In the genomic region with DNA sequence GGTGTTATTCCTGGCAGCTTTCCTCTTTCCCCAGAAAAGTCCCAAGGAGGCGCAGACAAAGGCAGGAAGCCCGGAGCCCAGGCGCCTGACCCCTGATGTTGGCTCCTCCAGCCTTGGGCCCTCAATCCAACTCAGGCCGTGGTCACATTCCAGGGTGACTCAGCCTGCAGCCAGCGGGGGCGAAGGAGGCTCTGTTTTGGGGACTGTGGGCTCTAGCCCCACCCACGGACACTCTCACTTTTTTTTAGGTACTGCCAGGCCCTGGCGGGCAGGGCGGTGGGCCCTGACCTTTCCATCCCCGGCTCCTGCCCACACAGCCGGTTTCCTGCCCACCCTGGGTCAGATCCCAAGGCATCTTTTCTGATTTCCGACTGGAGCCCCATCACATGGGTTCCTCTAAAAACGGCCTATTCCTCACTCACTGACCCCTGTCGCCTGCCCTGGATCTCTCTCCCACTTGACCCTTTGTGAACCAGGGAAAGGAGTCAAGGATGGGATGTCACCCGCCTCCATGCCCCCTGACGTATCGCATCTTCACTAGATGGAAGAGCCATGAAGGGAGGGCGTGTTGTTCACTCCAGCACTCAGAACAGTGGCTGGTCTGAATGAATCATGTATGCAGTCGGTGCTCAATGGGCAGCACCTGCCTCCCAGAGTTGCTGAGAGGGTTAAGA, we compare ENCODE assay signal across 11 cellular contexts. TPM values are rescaled to one million over a fixed set of nuclear protein-coding genes. Genes with fewer than 3 reads are reported as not detected.
DNase-seq lines count a peak whose midpoint lies in the region; ATAC-seq and TF ChIP-seq lines count a peak whose summit lies in the region.
"Had no signal": no experiment of that assay in that cellular context is flagged by ENCODE, and none has a peak within 500 bp of the region (broad histone marks: within the 10 kb centered on the region; RNA-seq: fewer than 3 reads in every experiment).

No MANE protein-coding gene starts in this region.

- peak overlapping the region; percentile 45 for H3K4me2 ChIP-seq in fibroblast of lung (ENCODE audit: extremely low read depth, insufficient read depth, low read length)

- CTCF ChIA-PET in A673 (lab: Charles Lee) = no interaction called here

- no peak for TF ChIP-seq CTCF in fibroblast of lung (conservative IDR thresholded peaks at IDR 0.05 in 1 of 2, IDR thresholded peaks at IDR 0.05 in 1 of 2; ENCODE audit: low read depth in 1 of 2, low read length in 2 of 2)
- TF ChIP-seq CTCF in A673 (conservative IDR thresholded peaks at IDR 0.05; ENCODE audit: low read depth, low read length) = no peak

- no peaks in the 10 kb centered on the region for H3K4me1 Mint-ChIP-seq in stimulated activated naive CD8-positive, alpha-beta T cell treated with anti-CD3 and anti-CD28 coated beads, Interleukin-15, amount 100 ng/mL, for 72 hours

- H3K27ac ChIP-seq in fibroblast of lung (ENCODE audit: insufficient read depth, low read length) (no peak overlapping the region), muscle layer of duodenum (ENCODE audit: low read length) (peak overlapping the region; percentile 48), A673 (ENCODE audit: low read depth, low read length, poor library complexity, severe bottlenecking) (no peak overlapping the region)

- H3K9me3 ChIP-seq in fibroblast of lung (ENCODE audit: control insufficient read depth, insufficient read depth, low read depth, low read length) = no peaks in the 10 kb centered on the region
- no peaks in the 10 kb centered on the region for H3K9me3 ChIP-seq in muscle layer of duodenum (ENCODE audit: control insufficient read depth in 1 of 2, low read length in 2 of 2)
- no peaks in the 10 kb centered on the region for H3K9me3 ChIP-seq in A673 (ENCODE audit: low read depth, low read length, poor library complexity, severe bottlenecking)

- intact Hi-C loops in A673 (cut with micrococcal nuclease; ENCODE audit: unreplicated experiment) = no loop called here

- ATAC-seq in stimulated activated naive CD8-positive, alpha-beta T cell treated with anti-CD3 and anti-CD28 coated beads, Interleukin-15, Interleukin-2, amounts not matched to agents 100 U/mL and 50 U/mL, for 24 hours = no peak
- no peak for ATAC-seq in stimulated activated naive CD8-positive, alpha-beta T cell treated with anti-CD3 and anti-CD28 coated beads, Interleukin-15, amount 100 ng/mL, for 72 hours
- ATAC-seq in HG03025 (IDR thresholded peaks at IDR 0.05; ENCODE audit: low FRiP score, unreplicated experiment) = no peak
- ATAC-seq: naive thymus-derived CD8-positive, alpha-beta T cell had no signal

- no peaks in the 10 kb centered on the region for H3K36me3 ChIP-seq in fibroblast of lung (ENCODE audit: control insufficient read depth, insufficient read depth, low read length)
- peaks cover 0 to 3% of the 10 kb centered on the region in 2 donors for H3K36me3 ChIP-seq in muscle layer of duodenum (ENCODE audit: control insufficient read depth in 1 of 2, insufficient read depth in 2 of 2, low read length in 2 of 2)
- H3K36me3 ChIP-seq in A673 (ENCODE audit: insufficient read depth, low read length, poor library complexity, severe bottlenecking) = no peaks in the 10 kb centered on the region

- no peak overlapping the region for H3K4me3 Mint-ChIP-seq in stimulated activated naive CD8-positive, alpha-beta T cell treated with anti-CD3 and anti-CD28 coated beads, Interleukin-15, amount 100 ng/mL, for 72 hours
- H3K4me3 Mint-ChIP-seq: naive thymus-derived CD8-positive, alpha-beta T cell had no signal

- H2AFZ ChIP-seq in fibroblast of lung (ENCODE audit: low read length) = no peak overlapping the region

- peak overlapping the region in 1 of 2 donors; percentile 56 for H3K27ac Mint-ChIP-seq in stimulated activated naive CD8-positive, alpha-beta T cell treated with anti-CD3 and anti-CD28 coated beads, Interleukin-15, amount 100 ng/mL, for 72 hours

- H4K20me1 ChIP-seq in fibroblast of lung (ENCODE audit: control insufficient read depth, extremely low read depth, insufficient read depth, low read length) = no peaks in the 10 kb centered on the region

- H3K9me3 Mint-ChIP-seq in stimulated activated naive CD8-positive, alpha-beta T cell treated with anti-CD3 and anti-CD28 coated beads, Interleukin-15, amount 100 ng/mL, for 72 hours = no peaks in the 10 kb centered on the region

- H3K4me3 ChIP-seq in fibroblast of lung (replicated peaks in 1 of 4; ENCODE audit: control extremely low read depth in 1 of 4, insufficient read depth in 1 of 4, low read depth in 3 of 4, low read length in 4 of 4) = no peak overlapping the region
- H3K4me3 ChIP-seq in muscle layer of duodenum (ENCODE audit: low read depth in 1 of 2, low read length in 2 of 2) = peak overlapping the region in 1 of 2 donors; percentile 26
- no peak overlapping the region for H3K4me3 ChIP-seq in A673 (ENCODE audit: low read depth, low read length, poor library complexity, severe bottlenecking)

- BruUV-seq in A673 (replicated peaks; lab: Mats Ljungman, UMichigan) = no TSS peak

- H3K4me1 ChIP-seq in fibroblast of lung (ENCODE audit: control insufficient read depth, extremely low read depth, insufficient read depth, low read length) (peaks cover 9% of the 10 kb centered on the region), muscle layer of duodenum (ENCODE audit: control insufficient read depth in 1 of 2, insufficient read depth in 2 of 2, low read length in 2 of 2) (peaks cover 0 to 11% of the 10 kb centered on the region in 2 donors), A673 (ENCODE audit: insufficient read depth, low read length, poor library complexity, severe bottlenecking) (no peaks in the 10 kb centered on the region)

- no peaks in the 10 kb centered on the region for H3K79me2 ChIP-seq in fibroblast of lung (ENCODE audit: control insufficient read depth, insufficient read depth, low read length)

- POLR2A ChIA-PET in A673 (lab: Charles Lee; ENCODE audit: low non-redundant PET) = no interaction called here

- peaks cover 83% of the 10 kb centered on the region for H3K27me3 Mint-ChIP-seq in stimulated activated naive CD8-positive, alpha-beta T cell treated with anti-CD3 and anti-CD28 coated beads, Interleukin-15, amount 100 ng/mL, for 72 hours

- H3K27me3 ChIP-seq in fibroblast of lung (ENCODE audit: control insufficient read depth, insufficient read depth, low read length) (peaks cover 4% of the 10 kb centered on the region), muscle layer of duodenum (ENCODE audit: low read depth, low read length) (peaks cover 10% of the 10 kb centered on the region), A673 (replicated peaks; ENCODE audit: insufficient read depth, low read depth, low read length, poor library complexity) (peaks cover 23% of the 10 kb centered on the region)

- H3K9ac ChIP-seq in fibroblast of lung (ENCODE audit: insufficient read depth, low read length) = no peak overlapping the region

- DNase-seq in stimulated activated naive CD8-positive, alpha-beta T cell treated with anti-CD3 and anti-CD28 coated beads, Interleukin-15, Interleukin-2, amounts not matched to agents 100 U/mL and 50 U/mL, for 24 hours = peak; percentile 1
- DNase-seq in stimulated activated naive CD8-positive, alpha-beta T cell treated with anti-CD3 and anti-CD28 coated beads, Interleukin-15, amount 100 ng/mL, for 72 hours = no peak
- DNase-seq in fibroblast of lung (ENCODE audit: low read depth in 2 of 2) = peak; percentile 65 to 93
- DNase-seq in A673 (ENCODE audit: low spot score) = no peak
- DNase-seq in retina = no peak
- no peak for DNase-seq in NK-92 treated with Interleukin-12 subunit alpha and Interleukin-12 subunit beta, amount 100 ng/mL, for 24 hours (lab: John Stamatoyannopoulos, UW)
- DNase-seq: activated gamma-delta T cell treated with Interleukin-2 at 50 U/mL for 16 hours; naive thymus-derived CD8-positive, alpha-beta T cell; NCI-H526 had no signal

RNA-seq across cellular contexts. Expression of a gene that starts 5.5 kb away (rescaled TPM):
- total RNA-seq in fibroblast of lung (41.5 and 79.1 TPM in 2 replicates), A673 (2021) (not detected in 2 replicates)
- polyA plus RNA-seq in fibroblast of lung = 6.8 and 33.1 TPM in 2 replicates
- polyA plus RNA-seq in fibroblast of lung (2012) = 5.3 and 22.0 TPM in 2 replicates
- 24.8 and 159 TPM in 2 replicates for polyA minus RNA-seq in fibroblast of lung (ENCODE audit: low replicate concordance)
- total RNA-seq: naive thymus-derived CD8-positive, alpha-beta T cell had no signal
- polyA plus RNA-seq: naive thymus-derived CD8-positive, alpha-beta T cell had no signal

Comparison
In these comparisons a context has a peak if more than half of its experiments do, and no peak if none do; other contexts are left out.
1. DNase-seq: peak in stimulated activated naive CD8-positive, alpha-beta T cell treated with anti-CD3 and anti-CD28 coated beads, Interleukin-15, Interleukin-2, amounts not matched to agents 100 U/mL and 50 U/mL, for 24 hours (single experiment) and fibroblast of lung (2 of 2); none in stimulated activated naive CD8-positive, alpha-beta T cell treated with anti-CD3 and anti-CD28 coated beads, Interleukin-15, amount 100 ng/mL, for 72 hours (0 of 2), A673 (single experiment), retina (single experiment) and NK-92 treated with Interleukin-12 subunit alpha and Interleukin-12 subunit beta, amount 100 ng/mL, for 24 hours (single experiment).
2. RNA of a gene that starts 5.5 kb away (total RNA-seq): 41.5 to 79.1 TPM in fibroblast of lung; not detected in A673; every median in the first group is over 10 times any median in the second.